ENCODE assay signal across 8 cellular contexts in genomic region chr17:32265192-32265895, GRCh38. TPM values are rescaled to one million over a fixed set of nuclear protein-coding genes. Genes with fewer than 3 reads are reported as not detected.
A peak's percentile ranks its signal among the peaks of the same experiment; 100 is the strongest.
DNase-seq lines count a peak whose midpoint lies in the region; ATAC-seq, FAIRE-seq and TF ChIP-seq lines count a peak whose summit lies in the region.

TSS of gene RHBDL3 (plus strand) at chr17:32265832. CDS start at chr17:32266190, 358 bp downstream.

- H3K4me3 ChIP-seq in CD8-positive, alpha-beta T cell (ENCODE audit: low read depth, low read length) = peak within 1 kb of the TSS; percentile 48
- H3K4me3 ChIP-seq in IMR-90 (ENCODE audit: insufficient read depth, low read depth, low read length) (peak within 1 kb of the TSS; percentile 26), K562 (peak within 1 kb of the TSS; percentile 16; the same call in 1 of the 2 replicates), kidney (ENCODE audit: low read length in 2 of 2) (peak within 1 kb of the TSS; percentile 12 to 47), stomach (peak within 1 kb of the TSS; percentile 61 to 85 (median 76))

- peaks cover 18% of the 10 kb centered on the region for H3K4me1 Mint-ChIP-seq in CD8-positive, alpha-beta T cell (ENCODE audit: low read depth)

- no peak within 1 kb of the TSS for H3K23ac ChIP-seq in IMR-90 (ENCODE audit: low read depth, low read length)

- H2BK15ac ChIP-seq in IMR-90 (ENCODE audit: low read depth, low read length) = no peak within 1 kb of the TSS

- H3K79me1 ChIP-seq in IMR-90 (ENCODE audit: low read depth in 1 of 2, low read length in 2 of 2) = no peaks in the 10 kb centered on the region

- no peaks in the 10 kb centered on the region; the same call in none of the 2 replicates for H4K20me1 ChIP-seq in IMR-90 (ENCODE audit: insufficient read depth, low read length)
- peaks cover 29% of the 10 kb centered on the region for H4K20me1 ChIP-seq in K562 (replicated peaks; ENCODE audit: control insufficient read depth, insufficient read depth, low read length)

- H3K9ac ChIP-seq in IMR-90 (ENCODE audit: low read depth, low read length) (no peak within 1 kb of the TSS), K562 (ENCODE audit: insufficient read depth in 1 of 2, low read depth in 2 of 2, low read length in 2 of 2) (peak within 1 kb of the TSS in 1 of 2 experiments; percentile 24; a peak in 1 of 4 replicates), kidney (ENCODE audit: low read length in 2 of 2) (peak within 1 kb of the TSS in 1 of 2 donors; percentile 51)

- CTCF ChIA-PET in CD8-positive, alpha-beta T cell (lab: Charles Lee) = interaction anchor here (0.7 kb wide), 1 partner anchor 12 kb away, joined by 3 read pairs; no protein-coding TSS in a partner anchor
- CTCF ChIA-PET in IMR-90 (lab: Yijun Ruan, JAX) = no interaction called here
- CTCF ChIA-PET in K562 (lab: Yijun Ruan, JAX; ENCODE audit: low intra/inter-chr PET ratio) = no interaction called here

- no peak within 1 kb of the TSS; a peak in 1 of 4 replicates for H4K8ac ChIP-seq in IMR-90 (ENCODE audit: low read depth in 2 of 2, low read length in 2 of 2)

- no peak within 1 kb of the TSS for H4K5ac ChIP-seq in IMR-90 (ENCODE audit: low read depth, low read length)

- no peak within 1 kb of the TSS for H2BK120ac ChIP-seq in IMR-90 (ENCODE audit: low read depth, low read length)

- no peak within 1 kb of the TSS for H3K14ac ChIP-seq in IMR-90 (replicated peaks; ENCODE audit: low read depth, low read length)

- H3K4me3 Mint-ChIP-seq in CD8-positive, alpha-beta T cell = peak within 1 kb of the TSS; percentile 82

- no peak for TF ChIP-seq RAD21 in IMR-90 (IDR thresholded peaks at IDR 0.05; ENCODE audit: low read length)
- no peak for TF ChIP-seq RAD21 in K562 (CRISPR knock-in tag; conservative IDR thresholded peaks at IDR 0.05 in 1 of 2, IDR thresholded peaks at IDR 0.05 in 1 of 2)

- BruUV-seq in IMR-90 (replicated peaks; lab: Mats Ljungman, UMichigan) = no TSS peak
- no TSS peak for BruUV-seq in K562 (replicated peaks; lab: Mats Ljungman, UMichigan)

- in situ Hi-C loops in IMR-90 (cut with MboI; ENCODE audit: low sequenced_read_pairs) = no loop called here
- in situ Hi-C loops in K562 (cut with MboI) = no loop called here

- intact Hi-C loops in CD8-positive, alpha-beta T cell (cut with DNase I, micrococcal nuclease) = no loop called here
- intact Hi-C loops in IMR-90 (cut with micrococcal nuclease) = no loop called here
- intact Hi-C loops in K562 (cut with micrococcal nuclease) = no loop called here
- intact Hi-C loops in kidney (cut with DNase I) = no loop called here
- intact Hi-C loops in stomach (cut with DNase I; ENCODE audit: low total_unique reads) = no loop called here

- no peak within 1 kb of the TSS for H3K27ac Mint-ChIP-seq in CD8-positive, alpha-beta T cell

- H2AK9ac ChIP-seq in IMR-90 (replicated peaks; ENCODE audit: low read depth, low read length, poor library complexity) = no peak within 1 kb of the TSS

- dilution Hi-C loops in IMR-90 (cut with HindIII; ENCODE audit: low sequenced_read_pairs, unreplicated experiment) = no loop called here

- no peaks in the 10 kb centered on the region for H3K36me3 ChIP-seq in CD8-positive, alpha-beta T cell (ENCODE audit: insufficient read depth, low read length)
- H3K36me3 ChIP-seq in IMR-90 (ENCODE audit: control insufficient read depth, insufficient read depth, low read length) = no peaks in the 10 kb centered on the region
- H3K36me3 ChIP-seq in K562 (ENCODE audit: control insufficient read depth, insufficient read depth, low read length) = no peaks in the 10 kb centered on the region
- H3K36me3 ChIP-seq in kidney (ENCODE audit: control insufficient read depth in 1 of 2, insufficient read depth in 2 of 2, low read length in 2 of 2) = no peaks in the 10 kb centered on the region
- no peaks in the 10 kb centered on the region for H3K36me3 ChIP-seq in stomach

- WGBS in IMR-90 (ENCODE audit: extremely low coverage in 2 of 2, insufficient read length in 1 of 2), 2 experiments = 0% methylated on average over 13 of the region's 63 CpGs; no CpG with 5 or more reads in 1 of the 2 experiments
- 7% methylated on average over 16 of the region's 63 CpGs for WGBS in K562 (ENCODE audit: insufficient coverage, low coverage, missing lambda C conversion rate)
- 2 to 17% (median 4%) methylated on average over 11 to 61 of the region's 63 CpGs for WGBS in stomach, 5 donors

- H3K27ac ChIP-seq in CD8-positive, alpha-beta T cell (ENCODE audit: low read depth, low read length) = no peak within 1 kb of the TSS
- H3K27ac ChIP-seq in IMR-90 (ENCODE audit: insufficient read depth, low read length) (no peak within 1 kb of the TSS), K562 (ENCODE audit: extremely low read depth, low read depth, low read length) (no peak within 1 kb of the TSS), kidney (ENCODE audit: low read depth in 2 of 2, low read length in 2 of 2) (no peak within 1 kb of the TSS), stomach (peak within 1 kb of the TSS in 3 of 5 donors; percentile 49 to 78 (median 67))

- H3K9me1 ChIP-seq in IMR-90 (ENCODE audit: insufficient read depth, low read length) (peaks cover 5% of the 10 kb centered on the region; the same call in 1 of the 2 replicates), K562 (ENCODE audit: control insufficient read depth, insufficient read depth, low read length) (peaks cover 4% of the 10 kb centered on the region)

- H3K27me3 ChIP-seq in CD8-positive, alpha-beta T cell (ENCODE audit: insufficient read depth, low read length) = peaks cover 13% of the 10 kb centered on the region
- peaks cover 83% of the 10 kb centered on the region for H3K27me3 ChIP-seq in IMR-90 (ENCODE audit: control insufficient read depth, insufficient read depth, low read length)
- H3K27me3 ChIP-seq in K562 (ENCODE audit: control insufficient read depth in 2 of 2, insufficient read depth in 2 of 2, low read length in 2 of 2) = peaks cover 70 to 82% of the 10 kb centered on the region in 2 experiments
- peaks cover 0 to 64% (median 41%) of the 10 kb centered on the region in 3 donors for H3K27me3 ChIP-seq in stomach

- no peak within 1 kb of the TSS for H2BK20ac ChIP-seq in IMR-90 (ENCODE audit: low read depth, low read length)

- peaks cover 49% of the 10 kb centered on the region for H3K27me3 Mint-ChIP-seq in CD8-positive, alpha-beta T cell (ENCODE audit: low read depth)

- no peaks in the 10 kb centered on the region for H3K9me3 ChIP-seq in CD8-positive, alpha-beta T cell (ENCODE audit: low read length)
- no peaks in the 10 kb centered on the region for H3K9me3 ChIP-seq in IMR-90 (ENCODE audit: control insufficient read depth, insufficient read depth, low read length)
- no peaks in the 10 kb centered on the region for H3K9me3 ChIP-seq in K562 (replicated peaks; ENCODE audit: control insufficient read depth, insufficient read depth, low read depth, low read length)
- no peaks in the 10 kb centered on the region for H3K9me3 ChIP-seq in kidney (ENCODE audit: control insufficient read depth in 1 of 2, low read length in 2 of 2)
- no peaks in the 10 kb centered on the region for H3K9me3 ChIP-seq in stomach

- TF ChIP-seq POLR2A in IMR-90 (IDR thresholded peaks at IDR 0.05; ENCODE audit: low read depth, low read length) = no peak
- TF ChIP-seq POLR2A in K562 (conservative IDR thresholded peaks at IDR 0.05) = no peak
- no peak for TF ChIP-seq POLR2A in stomach (IDR thresholded peaks at IDR 0.05)

- FAIRE-seq in K562 (lab: Jason Lieb, UNC) (no peak), kidney (lab: Jason Lieb, UNC) (no peak)

- no peak within 1 kb of the TSS for H2AK5ac ChIP-seq in IMR-90 (ENCODE audit: low read depth, low read length)

- H3K18ac ChIP-seq in IMR-90 (ENCODE audit: low read depth, low read length) = no peak within 1 kb of the TSS

- TF ChIP-seq CTCF in CD8-positive, alpha-beta T cell (IDR thresholded peaks at IDR 0.05) = no peak
- no peak for TF ChIP-seq CTCF in IMR-90 (conservative IDR thresholded peaks at IDR 0.05; ENCODE audit: low read depth, low read length)
- no peak for TF ChIP-seq CTCF in K562 (IDR thresholded peaks at IDR 0.05 in 2 of 3, conservative IDR thresholded peaks at IDR 0.05 in 1 of 3; ENCODE audit: insufficient read depth in 2 of 3, low read depth in 1 of 3, low read length in 3 of 3)
- no peak for TF ChIP-seq CTCF in kidney (IDR thresholded peaks at IDR 0.05; ENCODE audit: borderline replicate concordance, extremely low read depth, insufficient read depth)
- no peak for TF ChIP-seq CTCF in stomach (IDR thresholded peaks at IDR 0.05)

- H3K4me1 ChIP-seq in CD8-positive, alpha-beta T cell (ENCODE audit: insufficient read depth, low read length) = peaks cover 20% of the 10 kb centered on the region
- H3K4me1 ChIP-seq in IMR-90 (ENCODE audit: control insufficient read depth, insufficient read depth, low read length) = no peaks in the 10 kb centered on the region; the same call in 1 of the 2 replicates
- peaks cover 0 to 15% of the 10 kb centered on the region in 2 experiments; a peak in 4 of 5 replicates for H3K4me1 ChIP-seq in K562 (replicated peaks in 1 of 2; ENCODE audit: control insufficient read depth in 2 of 2, insufficient read depth in 2 of 2, low read length in 2 of 2)
- peaks cover 0 to 8% of the 10 kb centered on the region in 2 donors for H3K4me1 ChIP-seq in kidney (ENCODE audit: control insufficient read depth in 1 of 2, insufficient read depth in 1 of 2, low read depth in 1 of 2, low read length in 2 of 2)
- H3K4me1 ChIP-seq in stomach = peaks cover 18 to 40% (median 38%) of the 10 kb centered on the region in 4 donors

- ATAC-seq in CD8-positive, alpha-beta T cell = peak; percentile 60
- ATAC-seq in IMR-90 (ENCODE audit: low read depth) (peak; percentile 70), K562 (peak; percentile 29), GM19467 (IDR thresholded peaks at IDR 0.05; ENCODE audit: unreplicated experiment) (no peak)

- no peaks in the 10 kb centered on the region for H3K9me3 Mint-ChIP-seq in CD8-positive, alpha-beta T cell

- no peak within 1 kb of the TSS for H4K91ac ChIP-seq in IMR-90 (ENCODE audit: insufficient read depth, low read depth, low read length)

- DNase-seq in CD8-positive, alpha-beta T cell = peak in 1 of 7 experiments; percentile 23
- DNase-seq in IMR-90 (no peak), K562 (ENCODE audit: extremely low read depth in 1 of 4, low spot score in 3 of 4) (peak in 3 of 4 experiments; percentile 59 to 94 (median 94)), kidney (peak; percentile 68), stomach (peak; percentile 32), cerebellar nuclear complex (lab: John Stamatoyannopoulos, UW) (no peak), HT-29 (ENCODE audit: low spot score) (no peak)

- no peaks in the 10 kb centered on the region for H3K36me3 Mint-ChIP-seq in CD8-positive, alpha-beta T cell

- peak within 1 kb of the TSS; percentile 39 for H3K4me2 ChIP-seq in IMR-90 (ENCODE audit: low read depth, low read length)
- H3K4me2 ChIP-seq in K562 (ENCODE audit: insufficient read depth, low read length) = peak within 1 kb of the TSS; percentile 41; the same call in 1 of the 2 replicates

- H2BK5ac ChIP-seq in IMR-90 (ENCODE audit: low read depth, low read length, poor library complexity, severe bottlenecking) = no peak within 1 kb of the TSS

- no peak for TF ChIP-seq EP300 in K562 (IDR thresholded peaks at IDR 0.05; ENCODE audit: low read length)
- TF ChIP-seq EP300 in stomach (IDR thresholded peaks at IDR 0.05) = no peak

- no peak within 1 kb of the TSS for H3K56ac ChIP-seq in IMR-90 (ENCODE audit: extremely low read depth, insufficient read depth, low read length)

- H3K4ac ChIP-seq in IMR-90 (ENCODE audit: low read depth, low read length) = no peak within 1 kb of the TSS

- H3K79me2 ChIP-seq in K562 (ENCODE audit: control insufficient read depth, insufficient read depth, low read length) = no peaks in the 10 kb centered on the region

- POLR2A ChIA-PET in CD8-positive, alpha-beta T cell (lab: Charles Lee) = no interaction called here
- POLR2A ChIA-PET in IMR-90 (lab: Charles Lee; ENCODE audit: unreplicated experiment) = no interaction called here
- POLR2A ChIA-PET in K562 (lab: Yijun Ruan, JAX) = no interaction called here

- H2AFZ ChIP-seq in IMR-90 (replicated peaks; ENCODE audit: low read length, poor library complexity) = peak within 1 kb of the TSS; percentile 83
- H2AFZ ChIP-seq in K562 (ENCODE audit: low read depth, low read length) = 0 out of 2 replicates have a peak within 1 kb of the TSS, but pooled peaks have one; percentile 39

RNA-seq across cellular contexts. Expression of gene RHBDL3, which starts in this region (rescaled TPM):
- total RNA-seq in CD8-positive, alpha-beta T cell = not detected
- total RNA-seq in IMR-90 (2012; rRNA removed) = 0.18 and 0.28 TPM in 2 replicates
- 0.09 and 0.11 TPM in 2 replicates for polyA plus RNA-seq in IMR-90 (2012; rRNA removed)
- 0.07 and 0.35 TPM in 2 replicates for polyA plus RNA-seq in IMR-90 (2012; cell fraction: cytosol; rRNA removed)
- 0.08 and 0.10 TPM in 2 replicates for polyA plus RNA-seq in IMR-90 (2012; cell fraction: nucleus; rRNA removed; ENCODE audit: low replicate concordance)
- total RNA-seq in K562 (2011; cell fraction: chromatin; rRNA removed; ENCODE audit: low replicate concordance) = 0.26 and 0.76 TPM in 2 replicates
- 0.33 and 0.53 TPM in 2 replicates for total RNA-seq in K562 (2011; cell fraction: nucleolus; rRNA removed)
- 0.37 and 0.69 TPM in 2 replicates for total RNA-seq in K562 (2011; cell fraction: nucleoplasm; rRNA removed)
- 0.08 and 0.09 TPM in 2 replicates for total RNA-seq in K562 (2014; rRNA removed)
- total RNA-seq in K562 (2014; rRNA removed; fragmentation: Illumina TruSeq; extraction: Trizol) = 0.03 and 0.07 TPM in 2 replicates
- 0.08 TPM in 1 of 2 replicates, not detected in the other for total RNA-seq in K562 (2015; rRNA removed; fragmentation: Illumina TruSeq; extraction: Trizol)
- 0.13 and 0.31 TPM in 2 replicates for total RNA-seq in K562 (2021)
- 0.07 and 0.22 TPM in 2 replicates for polyA plus RNA-seq in K562 (2011; rRNA removed)
- 0.10 and 0.54 TPM in 2 replicates for polyA plus RNA-seq in K562 (2011; cell fraction: cytosol; rRNA removed)
- 0.06 and 0.46 TPM in 2 replicates for polyA plus RNA-seq in K562 (2011; cell fraction: nucleus; rRNA removed)
- 0.03 and 0.05 TPM in 2 replicates for polyA plus RNA-seq in K562 (2012)
- polyA plus RNA-seq in K562 (2014; fragmentation: Illumina TruSeq; extraction: Trizol) = 0.03 and 0.06 TPM in 2 replicates
- polyA plus RNA-seq in K562 (2014; fragmentation: Nextera tagmentation; extraction: Ambion mirVana) = not detected
- polyA plus RNA-seq in K562 (2014; rRNA removed) = 0.01 TPM in 1 of 2 replicates, not detected in the other
- 0.06 and 0.32 TPM in 2 replicates for polyA minus RNA-seq in K562 (2011; rRNA and poly(A)+ RNA removed)
- polyA minus RNA-seq in K562 (2011; cell fraction: cytosol; rRNA and poly(A)+ RNA removed) = not detected in 2 replicates
- polyA minus RNA-seq in K562 (2011; cell fraction: nucleus; rRNA and poly(A)+ RNA removed) = not detected in 2 replicates
- total RNA-seq in kidney = 0.13 TPM
- 0.11 TPM for polyA plus RNA-seq in kidney (ENCODE audit: insufficient read depth, low read depth, low replicate concordance)
- total RNA-seq in stomach = 10 to 100 TPM in 1 of 5 donors, 1 to 10 TPM in 2, not detected in 2; 2.0 to 15.2 (median 8.0) TPM
- polyA plus RNA-seq in stomach = 1 to 10 TPM in 1 of 3 donors, under 1 TPM in 2; 0.31 to 1.5 (median 0.88) TPM
- not detected in 2 replicates for total RNA-seq in HT-29 (2014; rRNA removed; shearing (Covaris generic))

Comparison
In these comparisons a context has a peak if more than half of its experiments do, and no peak if none do; other contexts are left out.
1. Peak in ATAC-seq and H3K4me3 ChIP-seq in CD8-positive, alpha-beta T cell; RNA of the gene not detected or under 1 TPM.
2. Peak in ATAC-seq, H3K4me3 ChIP-seq and H3K4me2 ChIP-seq in IMR-90; RNA of the gene not detected or under 1 TPM.
3. Peak in DNase-seq, ATAC-seq, H3K4me3 ChIP-seq and H3K4me2 ChIP-seq in K562; RNA of the gene not detected or under 1 TPM.
4. Peak in DNase-seq and H3K4me3 ChIP-seq in kidney; RNA of the gene not detected or under 1 TPM.
5. H3K27ac ChIP-seq: peak in stomach (3 of 5); none in CD8-positive, alpha-beta T cell (single experiment), IMR-90 (single experiment), K562 (single experiment) and kidney (0 of 2).
6. H3K4me3 ChIP-seq: peak in every context shown above with its lines; median percentile 76 in stomach; 48 in CD8-positive, alpha-beta T cell; 30 in kidney; 26 in IMR-90; 16 in K562.